In the genomic region with DNA sequence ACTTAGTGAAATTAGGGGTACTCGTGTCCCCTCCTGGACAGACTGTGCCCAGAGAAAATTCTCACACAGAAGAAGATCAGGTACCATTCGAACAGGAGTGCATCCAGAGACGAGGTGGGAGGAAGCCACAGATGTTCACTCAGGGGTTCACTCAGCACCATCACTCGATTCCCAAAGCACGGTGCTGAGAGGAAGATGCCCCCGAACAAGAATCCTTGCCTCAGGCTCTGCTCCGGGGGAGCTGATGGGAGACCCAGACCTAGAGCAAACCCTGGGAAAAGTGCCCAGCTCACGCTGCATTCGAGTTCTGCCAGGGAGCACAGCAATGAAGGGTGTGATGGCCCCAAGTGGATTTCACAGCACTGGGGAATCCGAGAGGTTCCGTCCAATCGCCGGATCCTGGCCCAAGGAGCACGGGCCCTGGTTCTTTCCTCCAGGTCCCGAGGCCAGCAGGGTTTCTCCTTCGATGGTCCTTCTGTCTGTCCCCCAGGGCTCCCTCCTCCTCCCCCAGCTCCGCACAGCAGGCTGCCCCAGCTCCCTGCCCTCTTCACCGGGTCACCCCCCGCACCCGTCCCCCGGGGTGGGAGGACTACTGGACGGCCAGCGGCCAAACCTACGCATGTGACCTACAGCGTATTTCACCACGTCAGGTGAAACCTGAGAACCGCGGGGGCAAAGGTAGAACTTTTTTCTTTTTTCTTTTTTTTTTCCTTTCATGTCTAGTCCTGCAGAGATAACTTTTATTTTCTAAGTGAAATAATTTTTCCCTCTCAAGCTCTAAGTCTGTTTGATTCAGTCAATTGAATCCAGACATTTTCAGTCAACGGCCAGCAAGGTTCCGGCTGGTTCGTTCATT, we compare ENCODE assay signal across 1 cellular context.
A peak's percentile ranks its signal among the peaks of the same experiment; 100 is the strongest.
TF ChIP-seq lines count a peak whose summit lies in the region.

No MANE protein-coding gene starts in this region.

TF ChIP-seq in HepG2, 621 proteins besides CTCF, POLR2A, EP300 and RAD21 (continued from another document):
- TF ChIP-seq ZXDC (CRISPR knock-in tag; IDR thresholded peaks at IDR 0.05) (no peak), ARNT2 (CRISPR knock-in tag; IDR thresholded peaks at IDR 0.05; ENCODE audit: low read depth) (no peak), ZNF333 (CRISPR knock-in tag; IDR thresholded peaks at IDR 0.05; ENCODE audit: borderline replicate concordance) (no peak), ZBTB42 (CRISPR knock-in tag; IDR thresholded peaks at IDR 0.05) (no peak), NR2F1 (CRISPR knock-in tag; IDR thresholded peaks at IDR 0.05) (peak; percentile 30 to 36; a peak in 3 of 4 replicates), GMEB2 (CRISPR knock-in tag; IDR thresholded peaks at IDR 0.05; ENCODE audit: low read depth) (no peak), JDP2 (CRISPR knock-in tag; IDR thresholded peaks at IDR 0.05; ENCODE audit: borderline replicate concordance) (no peak), ARID5B (CRISPR knock-in tag; IDR thresholded peaks at IDR 0.05) (peak; percentile 41; the same call in 1 of the 2 replicates), NFIB (CRISPR knock-in tag; IDR thresholded peaks at IDR 0.05; ENCODE audit: borderline replicate concordance) (no peak), YY1 (IDR thresholded peaks at IDR 0.05; ENCODE audit: insufficient read depth, insufficient replicate concordance, low read depth, low read length) (no peak), NFYB (CRISPR knock-in tag; IDR thresholded peaks at IDR 0.05) (0 out of 2 replicates have a peak, but pooled peaks have one; percentile 16), ELF3 (CRISPR knock-in tag; IDR thresholded peaks at IDR 0.05) (peak; percentile 71), TBX2 (CRISPR knock-in tag; IDR thresholded peaks at IDR 0.05; ENCODE audit: borderline replicate concordance) (peak; percentile 14; the same call in 1 of the 2 replicates), IRF2 (CRISPR knock-in tag; IDR thresholded peaks at IDR 0.05) (peak; percentile 47; the same call in 1 of the 2 replicates), SCMH1 (CRISPR knock-in tag; IDR thresholded peaks at IDR 0.05; ENCODE audit: borderline replicate concordance) (no peak), NFATC3 (CRISPR knock-in tag; IDR thresholded peaks at IDR 0.05) (no peak), MAX (IDR thresholded peaks at IDR 0.05) (peak; percentile 23; the same call in 1 of the 2 replicates), ZNF234 (CRISPR knock-in tag; conservative IDR thresholded peaks at IDR 0.05) (no peak), NRL (CRISPR knock-in tag; IDR thresholded peaks at IDR 0.05; ENCODE audit: borderline replicate concordance) (no peak), ZNF569 (CRISPR knock-in tag; IDR thresholded peaks at IDR 0.05; ENCODE audit: borderline replicate concordance) (no peak), ZNF205 (CRISPR knock-in tag; IDR thresholded peaks at IDR 0.05) (no peak), ZNF33A (CRISPR knock-in tag; IDR thresholded peaks at IDR 0.05; ENCODE audit: borderline replicate concordance) (no peak), HCFC1 (IDR thresholded peaks at IDR 0.05; ENCODE audit: low read depth, low read length) (no peak), HES4 (CRISPR knock-in tag; IDR thresholded peaks at IDR 0.05; ENCODE audit: borderline replicate concordance) (no peak), ZBTB34 (CRISPR knock-in tag; IDR thresholded peaks at IDR 0.05) (no peak), SRSF4 (IDR thresholded peaks at IDR 0.05; ENCODE audit: low read depth, low read length, poor library complexity, severe bottlenecking) (no peak)
- TF ChIP-seq, protein P1, sequence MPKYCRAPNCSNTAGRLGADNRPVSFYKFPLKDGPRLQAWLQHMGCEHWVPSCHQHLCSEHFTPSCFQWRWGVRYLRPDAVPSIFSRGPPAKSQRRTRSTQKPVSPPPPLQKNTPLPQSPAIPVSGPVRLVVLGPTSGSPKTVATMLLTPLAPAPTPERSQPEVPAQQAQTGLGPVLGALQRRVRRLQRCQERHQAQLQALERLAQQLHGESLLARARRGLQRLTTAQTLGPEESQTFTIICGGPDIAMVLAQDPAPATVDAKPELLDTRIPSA (CRISPR knock-in tag; IDR thresholded peaks at IDR 0.05; ENCODE audit: borderline replicate concordance), result no peak
- TF ChIP-seq, protein P2, sequence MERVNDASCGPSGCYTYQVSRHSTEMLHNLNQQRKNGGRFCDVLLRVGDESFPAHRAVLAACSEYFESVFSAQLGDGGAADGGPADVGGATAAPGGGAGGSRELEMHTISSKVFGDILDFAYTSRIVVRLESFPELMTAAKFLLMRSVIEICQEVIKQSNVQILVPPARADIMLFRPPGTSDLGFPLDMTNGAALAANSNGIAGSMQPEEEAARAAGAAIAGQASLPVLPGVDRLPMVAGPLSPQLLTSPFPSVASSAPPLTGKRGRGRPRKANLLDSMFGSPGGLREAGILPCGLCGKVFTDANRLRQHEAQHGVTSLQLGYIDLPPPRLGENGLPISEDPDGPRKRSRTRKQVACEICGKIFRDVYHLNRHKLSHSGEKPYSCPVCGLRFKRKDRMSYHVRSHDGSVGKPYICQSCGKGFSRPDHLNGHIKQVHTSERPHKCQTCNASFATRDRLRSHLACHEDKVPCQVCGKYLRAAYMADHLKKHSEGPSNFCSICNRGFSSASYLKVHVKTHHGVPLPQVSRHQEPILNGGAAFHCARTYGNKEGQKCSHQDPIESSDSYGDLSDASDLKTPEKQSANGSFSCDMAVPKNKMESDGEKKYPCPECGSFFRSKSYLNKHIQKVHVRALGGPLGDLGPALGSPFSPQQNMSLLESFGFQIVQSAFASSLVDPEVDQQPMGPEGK (CRISPR knock-in tag; IDR thresholded peaks at IDR 0.05), result peak; percentile 89
- TF ChIP-seq, protein P3, sequence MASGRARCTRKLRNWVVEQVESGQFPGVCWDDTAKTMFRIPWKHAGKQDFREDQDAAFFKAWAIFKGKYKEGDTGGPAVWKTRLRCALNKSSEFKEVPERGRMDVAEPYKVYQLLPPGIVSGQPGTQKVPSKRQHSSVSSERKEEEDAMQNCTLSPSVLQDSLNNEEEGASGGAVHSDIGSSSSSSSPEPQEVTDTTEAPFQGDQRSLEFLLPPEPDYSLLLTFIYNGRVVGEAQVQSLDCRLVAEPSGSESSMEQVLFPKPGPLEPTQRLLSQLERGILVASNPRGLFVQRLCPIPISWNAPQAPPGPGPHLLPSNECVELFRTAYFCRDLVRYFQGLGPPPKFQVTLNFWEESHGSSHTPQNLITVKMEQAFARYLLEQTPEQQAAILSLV (CRISPR knock-in tag; IDR thresholded peaks at IDR 0.05; ENCODE audit: borderline replicate concordance), result no peak
- TF ChIP-seq, protein P4, sequence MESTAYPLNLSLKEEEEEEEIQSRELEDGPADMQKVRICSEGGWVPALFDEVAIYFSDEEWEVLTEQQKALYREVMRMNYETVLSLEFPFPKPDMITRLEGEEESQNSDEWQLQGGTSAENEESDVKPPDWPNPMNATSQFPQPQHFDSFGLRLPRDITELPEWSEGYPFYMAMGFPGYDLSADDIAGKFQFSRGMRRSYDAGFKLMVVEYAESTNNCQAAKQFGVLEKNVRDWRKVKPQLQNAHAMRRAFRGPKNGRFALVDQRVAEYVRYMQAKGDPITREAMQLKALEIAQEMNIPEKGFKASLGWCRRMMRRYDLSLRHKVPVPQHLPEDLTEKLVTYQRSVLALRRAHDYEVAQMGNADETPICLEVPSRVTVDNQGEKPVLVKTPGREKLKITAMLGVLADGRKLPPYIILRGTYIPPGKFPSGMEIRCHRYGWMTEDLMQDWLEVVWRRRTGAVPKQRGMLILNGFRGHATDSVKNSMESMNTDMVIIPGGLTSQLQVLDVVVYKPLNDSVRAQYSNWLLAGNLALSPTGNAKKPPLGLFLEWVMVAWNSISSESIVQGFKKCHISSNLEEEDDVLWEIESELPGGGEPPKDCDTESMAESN (CRISPR knock-in tag; conservative IDR thresholded peaks at IDR 0.05), result peak; percentile 44; the same call in 1 of the 2 replicates
